ENCODE assay signal across 1 cellular context in genomic region chr14:65599375-65599774, GRCh38.
TF ChIP-seq lines count a peak whose summit lies in the region.

No MANE protein-coding gene starts in this region.

TF ChIP-seq in SK-N-SH treated with all-trans-retinoic acid at 6 μM for 48 hours, 23 proteins besides CTCF, POLR2A, EP300 and RAD21 (continued from another document):
- no peak for TF ChIP-seq GLIS3 (CRISPR knock-in tag; IDR thresholded peaks at IDR 0.05)
TF ChIP-seq in SK-N-SH treated with all-trans-retinoic acid at 6 μM for 48 hours: peak in this region for 0.
